In genomic region chr7:289756-290553, GRCh38 we compare ENCODE assay signal across 1 cellular context.
TF ChIP-seq lines count a peak whose summit lies in the region.

Gene FOXL3 (plus strand): TSS chr7:290170. CDS start chr7:290170, 0 bp downstream.

TF ChIP-seq in A549, 52 proteins besides CTCF, POLR2A, EP300 and RAD21 (continued from another document):
- no peak for TF ChIP-seq USF2 (IDR thresholded peaks at IDR 0.05)
